Comparison of ENCODE assay signal across 29 cellular contexts in genomic region chr4:180253419-180253818, GRCh38.
"Had no signal": no experiment of that assay in that cellular context is flagged by ENCODE, and none has a peak within 500 bp of the region (broad histone marks: within the 10 kb centered on the region; RNA-seq: fewer than 3 reads in every experiment).

No MANE protein-coding gene starts in this region.

- H3K9me3 Mint-ChIP-seq: stimulated activated effector memory CD8-positive, alpha-beta T cell treated with anti-CD3 and anti-CD28 coated beads, Interleukin-12 subunit alpha, Interleukin-12 subunit beta, amount 100 ng/mL, for 72 hours; stimulated activated memory B cell treated with anti-CD40 and anti-IgM and Interleukin-4, amounts not matched to agents 10 μg/mL and 1 μg/mL and 100 μg/mL, for 72 hours; stimulated activated naive B cell treated with anti-CD40 and anti-IgM and Interleukin-4, amounts not matched to agents 10 μg/mL and 1 μg/mL and 100 μg/mL, for 72 hours; stimulated activated naive CD8-positive, alpha-beta T cell treated with anti-CD3 and anti-CD28 coated beads, Interleukin-15, amount 100 ng/mL, for 72 hours; type B pancreatic cell had no signal

- H3K4me3 ChIP-seq: stomach, suprapubic skin, testis, thoracic aorta, thyroid gland, tibial artery, tibial nerve, transverse colon, upper lobe of left lung, upper lobe of right lung, uterus, vagina had no signal

- H3K27me3 Mint-ChIP-seq: stimulated activated memory B cell treated with anti-CD40 and anti-IgM and Interleukin-4, amounts not matched to agents 10 μg/mL and 1 μg/mL and 100 μg/mL, for 72 hours; stimulated activated naive B cell treated with anti-CD40 and anti-IgM and Interleukin-4, amounts not matched to agents 10 μg/mL and 1 μg/mL and 100 μg/mL, for 72 hours; stimulated activated naive CD8-positive, alpha-beta T cell treated with anti-CD3 and anti-CD28 coated beads, Interleukin-15, amount 100 ng/mL, for 72 hours; stimulated activated naive CD8-positive, alpha-beta T cell treated with anti-CD3 and anti-CD28 coated beads, Interleukin-15, Interleukin-2, amounts not matched to agents 100 ng/mL and 50 ng/mL, for 24 hours; type B pancreatic cell had no signal

- H3K27me3 ChIP-seq: stomach, suprapubic skin, testis, thyroid gland, tibial artery, tibial nerve, transverse colon, upper lobe of left lung, upper lobe of right lung, uterus, vagina had no signal

- H3K27ac ChIP-seq: stomach, suprapubic skin, testis, thoracic aorta, thyroid gland, tibial artery, tibial nerve, transverse colon, upper lobe of left lung, upper lobe of right lung, uterus, vagina had no signal

- H3K36me3 Mint-ChIP-seq: stimulated activated effector memory CD8-positive, alpha-beta T cell treated with anti-CD3 and anti-CD28 coated beads, Interleukin-12 subunit alpha, Interleukin-12 subunit beta, amount 100 ng/mL, for 72 hours; stimulated activated memory B cell treated with anti-CD40 and anti-IgM and Interleukin-4, amounts not matched to agents 10 μg/mL and 1 μg/mL and 100 μg/mL, for 72 hours; stimulated activated naive B cell treated with anti-CD40 and anti-IgM and Interleukin-4, amounts not matched to agents 10 μg/mL and 1 μg/mL and 100 μg/mL, for 72 hours; type B pancreatic cell had no signal

- H3K4me3 Mint-ChIP-seq: stimulated activated effector memory CD8-positive, alpha-beta T cell treated with anti-CD3 and anti-CD28 coated beads, Interleukin-12 subunit alpha, Interleukin-12 subunit beta, amount 100 ng/mL, for 72 hours; stimulated activated memory B cell treated with anti-CD40 and anti-IgM and Interleukin-4, amounts not matched to agents 10 μg/mL and 1 μg/mL and 100 μg/mL, for 72 hours; stimulated activated naive B cell treated with anti-CD40 and anti-IgM and Interleukin-4, amounts not matched to agents 10 μg/mL and 1 μg/mL and 100 μg/mL, for 72 hours; stimulated activated naive CD8-positive, alpha-beta T cell treated with anti-CD3 and anti-CD28 coated beads, Interleukin-15, amount 100 ng/mL, for 72 hours; stimulated activated naive CD8-positive, alpha-beta T cell treated with anti-CD3 and anti-CD28 coated beads, Interleukin-15, Interleukin-2, amounts not matched to agents 100 ng/mL and 50 ng/mL, for 24 hours; type B pancreatic cell had no signal

- H3K4me1 ChIP-seq: stomach, suprapubic skin, testis, thyroid gland, tibial artery, tibial nerve, transverse colon, upper lobe of left lung, upper lobe of right lung, uterus, vagina had no signal

- DNase-seq: stimulated activated CD4-positive, alpha-beta T cell treated with anti-CD3 and anti-CD28 coated beads, Interleukin-2, amount 100 ng/mL, for 48 hours; stimulated activated CD4-positive, alpha-beta T cell treated with anti-CD3 and anti-CD28 coated beads, Interleukin-4, amount 100 ng/mL, for 1 hour; stimulated activated CD4-positive, alpha-beta T cell treated with anti-CD3 and anti-CD28 coated beads, Interleukin-4, amount 100 ng/mL, for 24 hours; stimulated activated CD4-positive, alpha-beta T cell treated with anti-CD3 and anti-CD28 coated beads, Interleukin-4, amount 100 ng/mL, for 4 hours; stimulated activated CD8-positive, alpha-beta memory T cell treated with anti-CD3 and anti-CD28 coated beads, Interleukin-4, amount 100 ng/mL, for 48 hours; stimulated activated naive B cell treated with anti-CD40 and anti-IgM and Interleukin-4, amounts not matched to agents 10 μg/mL and 1 μg/mL and 100 μg/mL, for 72 hours; stimulated activated naive CD4-positive, alpha-beta T cell; stimulated activated naive CD4-positive, alpha-beta T cell treated with Interleukin-2 at 50 U/mL for 16 hours; stimulated activated naive CD8-positive, alpha-beta T cell treated with anti-CD3 and anti-CD28 coated beads, Interleukin-15, amount 100 ng/mL, for 72 hours; stimulated activated naive CD8-positive, alpha-beta T cell treated with anti-CD3 and anti-CD28 coated beads, Interleukin-15, Interleukin-2, amounts not matched to agents 100 U/mL and 50 U/mL, for 24 hours; stomach; substantia nigra; testis; thyroid gland; tibial artery; transverse colon; trophoblast cell; upper lobe of left lung; upper lobe of right lung; uterus had no signal

- ATAC-seq: stimulated activated effector memory CD8-positive, alpha-beta T cell treated with anti-CD3 and anti-CD28 coated beads, Interleukin-12 subunit alpha, Interleukin-12 subunit beta, amount 100 ng/mL, for 72 hours; stimulated activated memory B cell treated with anti-CD40 and anti-IgM and Interleukin-4, amounts not matched to agents 10 μg/mL and 1 μg/mL and 100 μg/mL, for 72 hours; stimulated activated naive B cell treated with anti-CD40 and anti-IgM and Interleukin-4, amounts not matched to agents 10 μg/mL and 1 μg/mL and 100 μg/mL, for 72 hours; stimulated activated naive CD8-positive, alpha-beta T cell treated with anti-CD3 and anti-CD28 coated beads, Interleukin-15, amount 100 ng/mL, for 72 hours; stimulated activated naive CD8-positive, alpha-beta T cell treated with anti-CD3 and anti-CD28 coated beads, Interleukin-15, Interleukin-2, amounts not matched to agents 100 U/mL and 50 U/mL, for 24 hours; upper lobe of right lung had no signal

- H3K27ac Mint-ChIP-seq: stimulated activated effector memory CD8-positive, alpha-beta T cell treated with anti-CD3 and anti-CD28 coated beads, Interleukin-12 subunit alpha, Interleukin-12 subunit beta, amount 100 ng/mL, for 72 hours; stimulated activated memory B cell treated with anti-CD40 and anti-IgM and Interleukin-4, amounts not matched to agents 10 μg/mL and 1 μg/mL and 100 μg/mL, for 72 hours; stimulated activated naive B cell treated with anti-CD40 and anti-IgM and Interleukin-4, amounts not matched to agents 10 μg/mL and 1 μg/mL and 100 μg/mL, for 72 hours; stimulated activated naive CD8-positive, alpha-beta T cell treated with anti-CD3 and anti-CD28 coated beads, Interleukin-15, amount 100 ng/mL, for 72 hours; stimulated activated naive CD8-positive, alpha-beta T cell treated with anti-CD3 and anti-CD28 coated beads, Interleukin-15, Interleukin-2, amounts not matched to agents 100 ng/mL and 50 ng/mL, for 24 hours; type B pancreatic cell had no signal

- H3K9me3 ChIP-seq: suprapubic skin, testis, thoracic aorta, thyroid gland, tibial artery, tibial nerve, transverse colon, upper lobe of left lung, upper lobe of right lung, uterus, vagina had no signal

- FAIRE-seq: urothelium cell line had no signal

- H3K4me1 Mint-ChIP-seq: stimulated activated effector memory CD8-positive, alpha-beta T cell treated with anti-CD3 and anti-CD28 coated beads, Interleukin-12 subunit alpha, Interleukin-12 subunit beta, amount 100 ng/mL, for 72 hours; stimulated activated memory B cell treated with anti-CD40 and anti-IgM and Interleukin-4, amounts not matched to agents 10 μg/mL and 1 μg/mL and 100 μg/mL, for 72 hours; stimulated activated naive B cell treated with anti-CD40 and anti-IgM and Interleukin-4, amounts not matched to agents 10 μg/mL and 1 μg/mL and 100 μg/mL, for 72 hours; stimulated activated naive CD8-positive, alpha-beta T cell treated with anti-CD3 and anti-CD28 coated beads, Interleukin-15, amount 100 ng/mL, for 72 hours had no signal

- H3K36me3 ChIP-seq: stomach, suprapubic skin, thoracic aorta, thyroid gland, tibial artery, tibial nerve, transverse colon, upper lobe of left lung, upper lobe of right lung, uterus, vagina had no signal
